Comparison of ENCODE assay signal across 1 cellular context in genomic region chr18:74273394-74273793, GRCh38.
TF ChIP-seq lines count a peak whose summit lies in the region.

No MANE protein-coding gene starts in this region.

TF ChIP-seq in WTC11, 78 proteins besides CTCF, POLR2A, EP300 and RAD21 (continued from another document):
- TF ChIP-seq ZNF281 (CRISPR knock-in tag; IDR thresholded peaks at IDR 0.05) (no peak), ATF1 (CRISPR knock-in tag; IDR thresholded peaks at IDR 0.05) (no peak), ATF6 (CRISPR knock-in tag; IDR thresholded peaks at IDR 0.05) (no peak), CDX4 (CRISPR knock-in tag; IDR thresholded peaks at IDR 0.05; ENCODE audit: borderline replicate concordance) (no peak), TEAD4 (CRISPR knock-in tag; IDR thresholded peaks at IDR 0.05) (no peak)
TF ChIP-seq in WTC11: peak in this region for 0.
